In the genomic region with DNA sequence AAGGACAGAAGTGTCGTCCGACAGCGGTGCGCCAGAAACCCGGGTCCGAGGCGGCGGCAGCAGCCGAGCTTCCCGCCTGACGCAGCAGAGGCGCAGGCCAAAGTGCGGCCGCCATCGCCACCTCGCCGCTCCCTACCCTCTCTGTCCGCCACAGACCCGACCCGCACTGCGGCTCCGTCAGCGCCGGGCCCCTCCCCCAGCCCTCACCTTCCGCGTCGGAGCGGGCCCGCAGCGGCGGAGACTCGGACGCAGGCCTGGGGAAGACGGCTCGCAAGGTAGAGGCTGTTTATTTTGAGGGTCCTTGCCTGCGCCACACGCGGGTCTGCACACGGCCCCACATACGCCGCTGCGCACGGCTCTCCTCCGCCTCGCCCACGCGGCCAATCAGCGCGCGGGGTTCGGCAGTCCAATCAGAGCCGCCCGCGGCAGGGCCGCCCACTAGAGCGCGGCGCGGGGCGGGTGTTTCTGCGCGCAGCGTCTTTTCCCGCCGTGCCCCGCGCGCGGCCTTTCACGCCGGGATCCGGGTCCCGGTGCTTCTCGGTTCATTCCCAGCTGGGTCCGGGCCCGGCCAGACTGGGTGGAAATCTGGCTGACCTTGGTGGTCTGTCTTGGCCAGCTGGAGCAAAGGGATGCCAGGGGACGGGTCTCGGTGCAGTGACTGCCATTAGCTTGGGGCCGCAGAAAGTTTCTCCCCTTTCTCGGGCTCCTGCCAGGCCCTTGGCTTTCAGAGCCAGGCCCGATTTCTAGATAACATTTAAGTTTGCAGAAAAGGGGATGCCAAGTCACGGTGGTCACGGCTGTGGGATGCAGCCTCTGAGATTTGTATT, we compare ENCODE assay signal across 1 cellular context.
A peak's percentile ranks its signal among the peaks of the same experiment; 100 is the strongest.
TF ChIP-seq lines count a peak whose summit lies in the region.

A gene (minus strand): TSS at position 328 of the 827 bp plus-strand sequence. CDS start 12,139 bp downstream, outside the sequence.

TF ChIP-seq in K562, 482 proteins besides CTCF, POLR2A, EP300 and RAD21 (continued from another document and continues in another):
- TF ChIP-seq, protein P1, sequence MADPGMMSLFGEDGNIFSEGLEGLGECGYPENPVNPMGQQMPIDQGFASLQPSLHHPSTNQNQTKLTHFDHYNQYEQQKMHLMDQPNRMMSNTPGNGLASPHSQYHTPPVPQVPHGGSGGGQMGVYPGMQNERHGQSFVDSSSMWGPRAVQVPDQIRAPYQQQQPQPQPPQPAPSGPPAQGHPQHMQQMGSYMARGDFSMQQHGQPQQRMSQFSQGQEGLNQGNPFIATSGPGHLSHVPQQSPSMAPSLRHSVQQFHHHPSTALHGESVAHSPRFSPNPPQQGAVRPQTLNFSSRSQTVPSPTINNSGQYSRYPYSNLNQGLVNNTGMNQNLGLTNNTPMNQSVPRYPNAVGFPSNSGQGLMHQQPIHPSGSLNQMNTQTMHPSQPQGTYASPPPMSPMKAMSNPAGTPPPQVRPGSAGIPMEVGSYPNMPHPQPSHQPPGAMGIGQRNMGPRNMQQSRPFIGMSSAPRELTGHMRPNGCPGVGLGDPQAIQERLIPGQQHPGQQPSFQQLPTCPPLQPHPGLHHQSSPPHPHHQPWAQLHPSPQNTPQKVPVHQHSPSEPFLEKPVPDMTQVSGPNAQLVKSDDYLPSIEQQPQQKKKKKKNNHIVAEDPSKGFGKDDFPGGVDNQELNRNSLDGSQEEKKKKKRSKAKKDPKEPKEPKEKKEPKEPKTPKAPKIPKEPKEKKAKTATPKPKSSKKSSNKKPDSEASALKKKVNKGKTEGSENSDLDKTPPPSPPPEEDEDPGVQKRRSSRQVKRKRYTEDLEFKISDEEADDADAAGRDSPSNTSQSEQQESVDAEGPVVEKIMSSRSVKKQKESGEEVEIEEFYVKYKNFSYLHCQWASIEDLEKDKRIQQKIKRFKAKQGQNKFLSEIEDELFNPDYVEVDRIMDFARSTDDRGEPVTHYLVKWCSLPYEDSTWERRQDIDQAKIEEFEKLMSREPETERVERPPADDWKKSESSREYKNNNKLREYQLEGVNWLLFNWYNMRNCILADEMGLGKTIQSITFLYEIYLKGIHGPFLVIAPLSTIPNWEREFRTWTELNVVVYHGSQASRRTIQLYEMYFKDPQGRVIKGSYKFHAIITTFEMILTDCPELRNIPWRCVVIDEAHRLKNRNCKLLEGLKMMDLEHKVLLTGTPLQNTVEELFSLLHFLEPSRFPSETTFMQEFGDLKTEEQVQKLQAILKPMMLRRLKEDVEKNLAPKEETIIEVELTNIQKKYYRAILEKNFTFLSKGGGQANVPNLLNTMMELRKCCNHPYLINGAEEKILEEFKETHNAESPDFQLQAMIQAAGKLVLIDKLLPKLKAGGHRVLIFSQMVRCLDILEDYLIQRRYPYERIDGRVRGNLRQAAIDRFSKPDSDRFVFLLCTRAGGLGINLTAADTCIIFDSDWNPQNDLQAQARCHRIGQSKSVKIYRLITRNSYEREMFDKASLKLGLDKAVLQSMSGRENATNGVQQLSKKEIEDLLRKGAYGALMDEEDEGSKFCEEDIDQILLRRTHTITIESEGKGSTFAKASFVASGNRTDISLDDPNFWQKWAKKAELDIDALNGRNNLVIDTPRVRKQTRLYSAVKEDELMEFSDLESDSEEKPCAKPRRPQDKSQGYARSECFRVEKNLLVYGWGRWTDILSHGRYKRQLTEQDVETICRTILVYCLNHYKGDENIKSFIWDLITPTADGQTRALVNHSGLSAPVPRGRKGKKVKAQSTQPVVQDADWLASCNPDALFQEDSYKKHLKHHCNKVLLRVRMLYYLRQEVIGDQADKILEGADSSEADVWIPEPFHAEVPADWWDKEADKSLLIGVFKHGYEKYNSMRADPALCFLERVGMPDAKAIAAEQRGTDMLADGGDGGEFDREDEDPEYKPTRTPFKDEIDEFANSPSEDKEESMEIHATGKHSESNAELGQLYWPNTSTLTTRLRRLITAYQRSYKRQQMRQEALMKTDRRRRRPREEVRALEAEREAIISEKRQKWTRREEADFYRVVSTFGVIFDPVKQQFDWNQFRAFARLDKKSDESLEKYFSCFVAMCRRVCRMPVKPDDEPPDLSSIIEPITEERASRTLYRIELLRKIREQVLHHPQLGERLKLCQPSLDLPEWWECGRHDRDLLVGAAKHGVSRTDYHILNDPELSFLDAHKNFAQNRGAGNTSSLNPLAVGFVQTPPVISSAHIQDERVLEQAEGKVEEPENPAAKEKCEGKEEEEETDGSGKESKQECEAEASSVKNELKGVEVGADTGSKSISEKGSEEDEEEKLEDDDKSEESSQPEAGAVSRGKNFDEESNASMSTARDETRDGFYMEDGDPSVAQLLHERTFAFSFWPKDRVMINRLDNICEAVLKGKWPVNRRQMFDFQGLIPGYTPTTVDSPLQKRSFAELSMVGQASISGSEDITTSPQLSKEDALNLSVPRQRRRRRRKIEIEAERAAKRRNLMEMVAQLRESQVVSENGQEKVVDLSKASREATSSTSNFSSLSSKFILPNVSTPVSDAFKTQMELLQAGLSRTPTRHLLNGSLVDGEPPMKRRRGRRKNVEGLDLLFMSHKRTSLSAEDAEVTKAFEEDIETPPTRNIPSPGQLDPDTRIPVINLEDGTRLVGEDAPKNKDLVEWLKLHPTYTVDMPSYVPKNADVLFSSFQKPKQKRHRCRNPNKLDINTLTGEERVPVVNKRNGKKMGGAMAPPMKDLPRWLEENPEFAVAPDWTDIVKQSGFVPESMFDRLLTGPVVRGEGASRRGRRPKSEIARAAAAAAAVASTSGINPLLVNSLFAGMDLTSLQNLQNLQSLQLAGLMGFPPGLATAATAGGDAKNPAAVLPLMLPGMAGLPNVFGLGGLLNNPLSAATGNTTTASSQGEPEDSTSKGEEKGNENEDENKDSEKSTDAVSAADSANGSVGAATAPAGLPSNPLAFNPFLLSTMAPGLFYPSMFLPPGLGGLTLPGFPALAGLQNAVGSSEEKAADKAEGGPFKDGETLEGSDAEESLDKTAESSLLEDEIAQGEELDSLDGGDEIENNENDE (IDR thresholded peaks at IDR 0.05; ENCODE audit: low read depth, low read length), result no peak
- TF ChIP-seq, protein P2, sequence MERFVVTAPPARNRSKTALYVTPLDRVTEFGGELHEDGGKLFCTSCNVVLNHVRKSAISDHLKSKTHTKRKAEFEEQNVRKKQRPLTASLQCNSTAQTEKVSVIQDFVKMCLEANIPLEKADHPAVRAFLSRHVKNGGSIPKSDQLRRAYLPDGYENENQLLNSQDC (CRISPR knock-in tag; IDR thresholded peaks at IDR 0.05), result 0 out of 2 replicates have a peak, but pooled peaks have one; percentile 51
- TF ChIP-seq, protein P3, sequence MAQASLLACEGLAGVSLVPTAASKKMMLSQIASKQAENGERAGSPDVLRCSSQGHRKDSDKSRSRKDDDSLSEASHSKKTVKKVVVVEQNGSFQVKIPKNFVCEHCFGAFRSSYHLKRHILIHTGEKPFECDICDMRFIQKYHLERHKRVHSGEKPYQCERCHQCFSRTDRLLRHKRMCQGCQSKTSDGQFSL (CRISPR knock-in tag; IDR thresholded peaks at IDR 0.05), result no peak
- TF ChIP-seq, protein P3 (tag; IDR thresholded peaks at IDR 0.05), result no peak
- TF ChIP-seq CREBBP (IDR thresholded peaks at IDR 0.05; ENCODE audit: low read depth, low read length) (no peak), ZKSCAN3 (CRISPR knock-in tag; IDR thresholded peaks at IDR 0.05) (no peak), U2AF2 (optimal IDR thresholded peaks at IDR 0.05; ENCODE audit: low read depth, low read length) (no peak), XRCC4 (IDR thresholded peaks at IDR 0.05; ENCODE audit: extremely low read depth, insufficient read depth, insufficient read length) (no peak), ZNF324 (CRISPR knock-in tag; IDR thresholded peaks at IDR 0.05) (no peak), HMG20A (CRISPR knock-in tag; conservative IDR thresholded peaks at IDR 0.05) (no peak), E2F3 (CRISPR knock-in tag; IDR thresholded peaks at IDR 0.05) (peak; percentile 62; the same call in 1 of the 2 replicates), ZNF134 (CRISPR knock-in tag; conservative IDR thresholded peaks at IDR 0.05) (no peak), BRF1 (IDR thresholded peaks at IDR 0.05; ENCODE audit: borderline replicate concordance, extremely low read depth, insufficient read length) (no peak), ZSCAN29 (IDR thresholded peaks at IDR 0.05) (no peak), EP400 (IDR thresholded peaks at IDR 0.05) (peak; percentile 95; the same call in 1 of the 2 replicates), HNRNPL (IDR thresholded peaks at IDR 0.05; ENCODE audit: low read depth, low read length) (no peak), MTA1 (IDR thresholded peaks at IDR 0.05; ENCODE audit: borderline replicate concordance) (no peak), RBM14 (IDR thresholded peaks at IDR 0.05; ENCODE audit: borderline replicate concordance, insufficient read depth, low read depth, low read length) (no peak), ASH1L (IDR thresholded peaks at IDR 0.05; ENCODE audit: borderline replicate concordance, low read depth, partially characterized antibody) (no peak), MECOM (CRISPR knock-in tag; IDR thresholded peaks at IDR 0.05) (no peak), TAL1 (IDR thresholded peaks at IDR 0.05) (no peak), ZNF133 (CRISPR knock-in tag; IDR thresholded peaks at IDR 0.05) (no peak), NONO (IDR thresholded peaks at IDR 0.05; ENCODE audit: low read depth in 2 of 2, low read length in 1 of 2) (peak; percentile 12 to 40; a peak in 2 of 4 replicates), TAF1 (IDR thresholded peaks at IDR 0.05; ENCODE audit: control insufficient read depth, extremely low read depth, insufficient read depth, low read length, severe bottlenecking) (peak; percentile 94), BHLHE40 (IDR thresholded peaks at IDR 0.05; ENCODE audit: low read length) (no peak), KLF13 (tag; IDR thresholded peaks at IDR 0.05; ENCODE audit: borderline replicate concordance, low read depth) (0 out of 2 replicates have a peak, but pooled peaks have one; percentile 13), HLTF (IDR thresholded peaks at IDR 0.05) (no peak)
- TF ChIP-seq, protein P4, sequence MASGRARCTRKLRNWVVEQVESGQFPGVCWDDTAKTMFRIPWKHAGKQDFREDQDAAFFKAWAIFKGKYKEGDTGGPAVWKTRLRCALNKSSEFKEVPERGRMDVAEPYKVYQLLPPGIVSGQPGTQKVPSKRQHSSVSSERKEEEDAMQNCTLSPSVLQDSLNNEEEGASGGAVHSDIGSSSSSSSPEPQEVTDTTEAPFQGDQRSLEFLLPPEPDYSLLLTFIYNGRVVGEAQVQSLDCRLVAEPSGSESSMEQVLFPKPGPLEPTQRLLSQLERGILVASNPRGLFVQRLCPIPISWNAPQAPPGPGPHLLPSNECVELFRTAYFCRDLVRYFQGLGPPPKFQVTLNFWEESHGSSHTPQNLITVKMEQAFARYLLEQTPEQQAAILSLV (tag; IDR thresholded peaks at IDR 0.05), result no peak
- TF ChIP-seq, protein P5, sequence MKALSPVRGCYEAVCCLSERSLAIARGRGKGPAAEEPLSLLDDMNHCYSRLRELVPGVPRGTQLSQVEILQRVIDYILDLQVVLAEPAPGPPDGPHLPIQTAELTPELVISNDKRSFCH (CRISPR knock-in tag; IDR thresholded peaks at IDR 0.05), result no peak
- TF ChIP-seq, protein P5 (tag; IDR thresholded peaks at IDR 0.05), result 0 out of 2 replicates have a peak, but pooled peaks have one; percentile 52
- TF ChIP-seq, protein P6, sequence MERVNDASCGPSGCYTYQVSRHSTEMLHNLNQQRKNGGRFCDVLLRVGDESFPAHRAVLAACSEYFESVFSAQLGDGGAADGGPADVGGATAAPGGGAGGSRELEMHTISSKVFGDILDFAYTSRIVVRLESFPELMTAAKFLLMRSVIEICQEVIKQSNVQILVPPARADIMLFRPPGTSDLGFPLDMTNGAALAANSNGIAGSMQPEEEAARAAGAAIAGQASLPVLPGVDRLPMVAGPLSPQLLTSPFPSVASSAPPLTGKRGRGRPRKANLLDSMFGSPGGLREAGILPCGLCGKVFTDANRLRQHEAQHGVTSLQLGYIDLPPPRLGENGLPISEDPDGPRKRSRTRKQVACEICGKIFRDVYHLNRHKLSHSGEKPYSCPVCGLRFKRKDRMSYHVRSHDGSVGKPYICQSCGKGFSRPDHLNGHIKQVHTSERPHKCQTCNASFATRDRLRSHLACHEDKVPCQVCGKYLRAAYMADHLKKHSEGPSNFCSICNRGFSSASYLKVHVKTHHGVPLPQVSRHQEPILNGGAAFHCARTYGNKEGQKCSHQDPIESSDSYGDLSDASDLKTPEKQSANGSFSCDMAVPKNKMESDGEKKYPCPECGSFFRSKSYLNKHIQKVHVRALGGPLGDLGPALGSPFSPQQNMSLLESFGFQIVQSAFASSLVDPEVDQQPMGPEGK (CRISPR knock-in tag; IDR thresholded peaks at IDR 0.05; ENCODE audit: borderline replicate concordance), result no peak
- TF ChIP-seq, protein P7, sequence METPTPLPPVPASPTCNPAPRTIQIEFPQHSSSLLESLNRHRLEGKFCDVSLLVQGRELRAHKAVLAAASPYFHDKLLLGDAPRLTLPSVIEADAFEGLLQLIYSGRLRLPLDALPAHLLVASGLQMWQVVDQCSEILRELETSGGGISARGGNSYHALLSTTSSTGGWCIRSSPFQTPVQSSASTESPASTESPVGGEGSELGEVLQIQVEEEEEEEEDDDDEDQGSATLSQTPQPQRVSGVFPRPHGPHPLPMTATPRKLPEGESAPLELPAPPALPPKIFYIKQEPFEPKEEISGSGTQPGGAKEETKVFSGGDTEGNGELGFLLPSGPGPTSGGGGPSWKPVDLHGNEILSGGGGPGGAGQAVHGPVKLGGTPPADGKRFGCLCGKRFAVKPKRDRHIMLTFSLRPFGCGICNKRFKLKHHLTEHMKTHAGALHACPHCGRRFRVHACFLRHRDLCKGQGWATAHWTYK (CRISPR knock-in tag; IDR thresholded peaks at IDR 0.05), result 0 out of 2 replicates have a peak, but pooled peaks have one; percentile 21
- TF ChIP-seq, protein P8, sequence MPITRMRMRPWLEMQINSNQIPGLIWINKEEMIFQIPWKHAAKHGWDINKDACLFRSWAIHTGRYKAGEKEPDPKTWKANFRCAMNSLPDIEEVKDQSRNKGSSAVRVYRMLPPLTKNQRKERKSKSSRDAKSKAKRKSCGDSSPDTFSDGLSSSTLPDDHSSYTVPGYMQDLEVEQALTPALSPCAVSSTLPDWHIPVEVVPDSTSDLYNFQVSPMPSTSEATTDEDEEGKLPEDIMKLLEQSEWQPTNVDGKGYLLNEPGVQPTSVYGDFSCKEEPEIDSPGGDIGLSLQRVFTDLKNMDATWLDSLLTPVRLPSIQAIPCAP (CRISPR knock-in tag; IDR thresholded peaks at IDR 0.05; ENCODE audit: borderline replicate concordance), result no peak
- TF ChIP-seq, protein P9, sequence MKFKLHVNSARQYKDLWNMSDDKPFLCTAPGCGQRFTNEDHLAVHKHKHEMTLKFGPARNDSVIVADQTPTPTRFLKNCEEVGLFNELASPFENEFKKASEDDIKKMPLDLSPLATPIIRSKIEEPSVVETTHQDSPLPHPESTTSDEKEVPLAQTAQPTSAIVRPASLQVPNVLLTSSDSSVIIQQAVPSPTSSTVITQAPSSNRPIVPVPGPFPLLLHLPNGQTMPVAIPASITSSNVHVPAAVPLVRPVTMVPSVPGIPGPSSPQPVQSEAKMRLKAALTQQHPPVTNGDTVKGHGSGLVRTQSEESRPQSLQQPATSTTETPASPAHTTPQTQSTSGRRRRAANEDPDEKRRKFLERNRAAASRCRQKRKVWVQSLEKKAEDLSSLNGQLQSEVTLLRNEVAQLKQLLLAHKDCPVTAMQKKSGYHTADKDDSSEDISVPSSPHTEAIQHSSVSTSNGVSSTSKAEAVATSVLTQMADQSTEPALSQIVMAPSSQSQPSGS (CRISPR knock-in tag; IDR thresholded peaks at IDR 0.05), result no peak
- TF ChIP-seq, protein P10, sequence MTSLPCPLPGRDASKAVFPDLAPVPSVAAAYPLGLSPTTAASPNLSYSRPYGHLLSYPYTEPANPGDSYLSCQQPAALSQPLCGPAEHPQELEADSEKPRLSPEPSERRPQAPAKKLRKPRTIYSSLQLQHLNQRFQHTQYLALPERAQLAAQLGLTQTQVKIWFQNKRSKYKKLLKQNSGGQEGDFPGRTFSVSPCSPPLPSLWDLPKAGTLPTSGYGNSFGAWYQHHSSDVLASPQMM (CRISPR knock-in tag; IDR thresholded peaks at IDR 0.05), result no peak
